In genomic region chr11:73159981-73160777, GRCh38 we compare ENCODE assay signal across 19 cellular contexts. TPM values are rescaled to one million over a fixed set of nuclear protein-coding genes. Genes with fewer than 3 reads are reported as not detected.
DNase-seq lines count a peak whose midpoint lies in the region; TF ChIP-seq lines count a peak whose summit lies in the region.
"Had no signal": no experiment of that assay in that cellular context is flagged by ENCODE, and none has a peak within 500 bp of the region (broad histone marks: within the 10 kb centered on the region; RNA-seq: fewer than 3 reads in every experiment).

No MANE protein-coding gene starts in this region.

- no peak overlapping the region for H3K4me3 ChIP-seq in Caco-2 (ENCODE audit: low read depth, low read length)
- H3K4me3 ChIP-seq in Karpas-422 (ENCODE audit: low read length) = no peak overlapping the region
- no peak overlapping the region for H3K4me3 ChIP-seq in endodermal cell (ENCODE audit: low read length)
- H3K4me3 ChIP-seq: BLaER1 treated with 17β-estradiol and CSF1 and Interleukin-3, amounts not matched to agents 10 nM and 100 nM; vagina had no signal

- H3K4me1 ChIP-seq in Caco-2 (peaks cover 56% of the 10 kb centered on the region), Karpas-422 (ENCODE audit: low read length) (peaks cover 81% of the 10 kb centered on the region), endodermal cell (ENCODE audit: control insufficient read depth, insufficient read depth, low read length) (no peaks in the 10 kb centered on the region)

- peak overlapping the region; percentile 99 for H3K27ac ChIP-seq in Karpas-422 (ENCODE audit: low read length)
- no peak overlapping the region for H3K27ac ChIP-seq in endodermal cell (ENCODE audit: low read depth, low read length)
- H3K27ac ChIP-seq: HL-60, vagina had no signal

- CTCF ChIA-PET in Caco-2 (lab: Charles Lee) = no interaction called here

- POLR2A ChIA-PET in Caco-2 (lab: Charles Lee) = no interaction called here

- peak in 1 of 2 experiments; percentile 38 for DNase-seq in Caco-2
- DNase-seq in Karpas-422 = no peak
- DNase-seq in endodermal cell = peak; percentile 12
- no peak for DNase-seq in osteocyte (ENCODE audit: extremely low spot score, unreplicated experiment)
- no peak for DNase-seq in stimulated activated naive CD4-positive, alpha-beta T cell treated with Interleukin-2 at 50 U/mL for 16 hours (lab: John Stamatoyannopoulos, UW)
- DNase-seq in amygdala (lab: John Stamatoyannopoulos, UW) = no peak
- no peak for DNase-seq in AML-193 (lab: John Stamatoyannopoulos, UW)
- DNase-seq: effector CD8-positive, alpha-beta T cell; hippocampal formation; mesenchymal stem cell; NCI-H2029; NCI-H510A treated with DMSO at 0.1 percent for 48 hours; stimulated activated CD4-positive, alpha-beta T cell treated with anti-CD3 and anti-CD28 coated beads, Interleukin-15, amount 100 ng/mL, for 24 hours had no signal

- H3K79me2 ChIP-seq in Karpas-422 (ENCODE audit: low read length) = peaks cover 7% of the 10 kb centered on the region; the same call in 1 of the 2 replicates

- H4K20me1 ChIP-seq in Karpas-422 (ENCODE audit: insufficient read depth, low read depth, low read length) = no peaks in the 10 kb centered on the region
- H4K20me1 ChIP-seq: BLaER1 treated with 17β-estradiol and CSF1 and Interleukin-3, amounts not matched to agents 10 nM and 100 nM had no signal

- H3K36me3 Mint-ChIP-seq in Caco-2 (ENCODE audit: insufficient read depth, unreplicated experiment) = no peaks in the 10 kb centered on the region
- no peaks in the 10 kb centered on the region for H3K36me3 Mint-ChIP-seq in endodermal cell (ENCODE audit: low read depth)
- H3K36me3 Mint-ChIP-seq in osteocyte (ENCODE audit: unreplicated experiment) = no peaks in the 10 kb centered on the region

- H3K4me1 Mint-ChIP-seq in Caco-2 (ENCODE audit: low read depth, unreplicated experiment) = peaks cover 40% of the 10 kb centered on the region
- peaks cover 5% of the 10 kb centered on the region for H3K4me1 Mint-ChIP-seq in endodermal cell
- H3K4me1 Mint-ChIP-seq in osteocyte (ENCODE audit: unreplicated experiment) = peaks cover 35% of the 10 kb centered on the region

- H2AFZ ChIP-seq in Karpas-422 (ENCODE audit: low read length) = no peak overlapping the region

- H3K27me3 Mint-ChIP-seq in Caco-2 (ENCODE audit: insufficient read depth, unreplicated experiment) (no peaks in the 10 kb centered on the region), endodermal cell (ENCODE audit: insufficient read depth) (no peaks in the 10 kb centered on the region), osteocyte (ENCODE audit: unreplicated experiment) (no peaks in the 10 kb centered on the region)
- H3K27me3 Mint-ChIP-seq: central memory CD8-positive, alpha-beta T cell had no signal

- TF ChIP-seq CTCF in Caco-2 (IDR thresholded peaks at IDR 0.05; ENCODE audit: insufficient read depth in 1 of 2, low read depth in 1 of 2, low read length in 1 of 2, severe bottlenecking in 1 of 2, unreplicated experiment in 1 of 2) (no peak), endodermal cell (conservative IDR thresholded peaks at IDR 0.05) (no peak), osteocyte (IDR thresholded peaks at IDR 0.05) (no peak)

- 82 to 87% methylated on average over 10 to 11 of the region's 11 CpGs for WGBS in endodermal cell (ENCODE audit: insufficient coverage in 1 of 2, insufficient read length in 1 of 2), 2 experiments

- peak overlapping the region; percentile 81; the same call in 1 of the 2 replicates for H3K9ac ChIP-seq in Karpas-422 (ENCODE audit: low read length)
- no peak overlapping the region for H3K9ac ChIP-seq in endodermal cell (ENCODE audit: extremely low read depth, low read length, poor library complexity, severe bottlenecking)

- no peaks in the 10 kb centered on the region for H3K9me3 Mint-ChIP-seq in Caco-2 (ENCODE audit: unreplicated experiment)
- H3K9me3 Mint-ChIP-seq in endodermal cell = no peaks in the 10 kb centered on the region
- H3K9me3 Mint-ChIP-seq in osteocyte (ENCODE audit: unreplicated experiment) = no peaks in the 10 kb centered on the region
- H3K9me3 Mint-ChIP-seq: central memory CD8-positive, alpha-beta T cell; neural crest cell had no signal

- no peaks in the 10 kb centered on the region for H3K9me3 ChIP-seq in Caco-2
- no peaks in the 10 kb centered on the region for H3K9me3 ChIP-seq in Karpas-422 (ENCODE audit: low read length)
- no peaks in the 10 kb centered on the region for H3K9me3 ChIP-seq in endodermal cell (ENCODE audit: control insufficient read depth, low read length)
- H3K9me3 ChIP-seq: vagina had no signal

- H3K4me3 Mint-ChIP-seq in Caco-2 (ENCODE audit: unreplicated experiment) (no peak overlapping the region), endodermal cell (no peak overlapping the region), osteocyte (ENCODE audit: unreplicated experiment) (no peak overlapping the region)
- H3K4me3 Mint-ChIP-seq: central memory CD8-positive, alpha-beta T cell; neural crest cell; T-helper 1 cell treated with Interleukin-12 subunit alpha and Interleukin-12 subunit beta and Interleukin-4 antibody, amounts not matched to agents 30 μg/mL and 1 μg/mL, for 36 hours had no signal

- H3K36me3 ChIP-seq in Caco-2 (ENCODE audit: control insufficient read depth, insufficient read depth, low read length) (no peaks in the 10 kb centered on the region), Karpas-422 (ENCODE audit: insufficient read depth, low read length) (no peaks in the 10 kb centered on the region), endodermal cell (ENCODE audit: control insufficient read depth, insufficient read depth, low read length) (no peaks in the 10 kb centered on the region)
- H3K36me3 ChIP-seq: BLaER1 treated with 17β-estradiol and CSF1 and Interleukin-3, amounts not matched to agents 10 nM and 100 nM; vagina had no signal

- BruUV-seq in Caco-2 (replicated peaks; lab: Mats Ljungman, UMichigan) = no TSS peak

- no peak overlapping the region for H3K4me2 ChIP-seq in Karpas-422 (ENCODE audit: low read depth, low read length, poor library complexity, severe bottlenecking)

- intact Hi-C loops in Caco-2 (cut with micrococcal nuclease; ENCODE audit: unreplicated experiment) = loop anchor here (10.0 kb wide), 1 partner anchor 1445 kb away; no protein-coding TSS in a partner anchor

- H3K9me2 ChIP-seq in Karpas-422 (replicated peaks; ENCODE audit: insufficient read depth, low read length) = no peaks in the 10 kb centered on the region

- H3K27me3 ChIP-seq in Caco-2 (replicated peaks; ENCODE audit: control insufficient read depth, insufficient read depth, low read length) (no peaks in the 10 kb centered on the region), Karpas-422 (ENCODE audit: low read length) (no peaks in the 10 kb centered on the region), endodermal cell (ENCODE audit: control insufficient read depth, insufficient read depth, low read length, poor library complexity, severe bottlenecking) (no peaks in the 10 kb centered on the region)
- H3K27me3 ChIP-seq: BLaER1 treated with 17β-estradiol and CSF1 and Interleukin-3, amounts not matched to agents 10 nM and 100 nM; vagina had no signal

- H3K27ac Mint-ChIP-seq in Caco-2 (ENCODE audit: unreplicated experiment) (peak overlapping the region; percentile 3), endodermal cell (no peak overlapping the region), osteocyte (ENCODE audit: unreplicated experiment) (peak overlapping the region; percentile 19)
- H3K27ac Mint-ChIP-seq: T-helper 1 cell treated with Interleukin-12 subunit alpha and Interleukin-12 subunit beta and Interleukin-4 antibody, amounts not matched to agents 30 μg/mL and 1 μg/mL, for 36 hours had no signal

RNA-seq across cellular contexts. Expression of gene FCHSD2, which starts 18.1 kb away (rescaled TPM):
- total RNA-seq in Caco-2 (2022) (27.2 and 32.7 TPM in 2 replicates), endodermal cell (10 to 100 TPM; 14.0 to 17.6 TPM), osteocyte (39.0 and 39.4 TPM in 2 replicates)
- 41.1 and 48.2 TPM in 2 replicates for total RNA-seq in Karpas-422 (2014; rRNA removed; shearing (Covaris generic); ENCODE audit: low replicate concordance)
- 18.0 TPM for polyA plus RNA-seq in endodermal cell (2013, experiment 1 of 2)
- polyA plus RNA-seq in endodermal cell (2013, experiment 2 of 2) = 19.5 TPM

RNA-seq across cellular contexts. Expression of gene P2RY2, which starts 57.9 kb away (rescaled TPM):
- total RNA-seq in Caco-2 (2022) (10.4 and 11.4 TPM in 2 replicates), endodermal cell (under 1 TPM; 0.60 to 0.62 TPM), osteocyte (not detected in 2 replicates)
- not detected in 2 replicates for total RNA-seq in Karpas-422 (2014; rRNA removed; shearing (Covaris generic); ENCODE audit: low replicate concordance)
- polyA plus RNA-seq in endodermal cell (2013, experiment 1 of 2) = 0.25 TPM
- polyA plus RNA-seq in endodermal cell (2013, experiment 2 of 2) = 0.54 TPM
